Comparison of ENCODE assay signal across 11 cellular contexts in genomic region chr2:73979021-73979420, GRCh38. TPM values are rescaled to one million over a fixed set of nuclear protein-coding genes. Genes with fewer than 3 reads are reported as not detected.
DNase-seq lines count a peak whose midpoint lies in the region; ATAC-seq, FAIRE-seq and TF ChIP-seq lines count a peak whose summit lies in the region.
"Had no signal": no experiment of that assay in that cellular context is flagged by ENCODE, and none has a peak within 500 bp of the region (broad histone marks: within the 10 kb centered on the region; RNA-seq: fewer than 3 reads in every experiment).

No MANE protein-coding gene starts in this region.

- no peak overlapping the region for H3K27ac ChIP-seq in HepG2 (ENCODE audit: extremely low read length, insufficient read depth, low read length)
- H3K27ac ChIP-seq in transverse colon, result no peak overlapping the region
- H3K27ac ChIP-seq: neural progenitor cell, testis had no signal

- H3K4me3 ChIP-seq in HepG2 (replicated peaks in 1 of 3; ENCODE audit: insufficient read depth in 1 of 3, low read depth in 2 of 3, low read length in 3 of 3) (no peak overlapping the region), transverse colon (no peak overlapping the region)
- H3K4me3 ChIP-seq: neural progenitor cell, testis had no signal

- peaks cover 71 to 83% (median 73%) of the 10 kb centered on the region in 3 donors for H3K4me1 Mint-ChIP-seq in T-cell
- peaks cover 62% of the 10 kb centered on the region for H3K4me1 Mint-ChIP-seq in activated naive CD4-positive, alpha-beta T cell treated with anti-CD3 and anti-CD28 coated beads for 36 hours (ENCODE audit: low read depth)

- 67% methylated on average over 5 of the region's 5 CpGs for WGBS in HepG2 (ENCODE audit: low lambda C conversion rate)
- WGBS in transverse colon (ENCODE audit: low coverage in 1 of 2), 2 donors, result 43 to 59% methylated on average over 3 to 5 of the region's 5 CpGs

- no TSS peak for BruUV-seq in HepG2 (replicated peaks; lab: Mats Ljungman, UMichigan)

- H3K9me3 ChIP-seq in HepG2 (ENCODE audit: low read length), result no peaks in the 10 kb centered on the region
- no peaks in the 10 kb centered on the region for H3K9me3 ChIP-seq in transverse colon
- H3K9me3 ChIP-seq: testis had no signal

- H3K4me1 ChIP-seq in HepG2 (ENCODE audit: insufficient read depth, low read length), result peaks cover 47% of the 10 kb centered on the region
- peaks cover 7 to 61% (median 44%) of the 10 kb centered on the region in 4 donors for H3K4me1 ChIP-seq in transverse colon

- no peak overlapping the region for H3K9ac ChIP-seq in HepG2 (ENCODE audit: insufficient read depth, low read depth, low read length)
- H3K9ac ChIP-seq: neural progenitor cell had no signal

- TF ChIP-seq POLR2A in GM18505 (IDR thresholded peaks at IDR 0.05; ENCODE audit: borderline replicate concordance, extremely low read depth, insufficient read depth, insufficient read length), result no peak
- no peak for TF ChIP-seq POLR2A in HepG2 (IDR thresholded peaks at IDR 0.05; ENCODE audit: insufficient read depth in 1 of 2, low read depth in 2 of 2, low read length in 2 of 2)
- no peak for TF ChIP-seq POLR2A in transverse colon (IDR thresholded peaks at IDR 0.05)

- H3K36me3 ChIP-seq in HepG2 (replicated peaks in 1 of 2; ENCODE audit: control insufficient read depth in 1 of 2, insufficient read depth in 2 of 2, low read length in 2 of 2), result no peaks in the 10 kb centered on the region
- H3K36me3 ChIP-seq in transverse colon, result no peaks in the 10 kb centered on the region
- H3K36me3 ChIP-seq: neural progenitor cell had no signal

- TF ChIP-seq EP300 in HepG2 (IDR thresholded peaks at IDR 0.05; ENCODE audit: low read depth in 2 of 2, low read length in 2 of 2) (no peak), HepG2 (CRISPR knock-in tag; IDR thresholded peaks at IDR 0.05; ENCODE audit: borderline replicate concordance) (no peak), transverse colon (IDR thresholded peaks at IDR 0.05; ENCODE audit: low read depth) (no peak)

- in situ Hi-C loops in HepG2 (cut with HindIII; ENCODE audit: extremely low pct_ligation_motif_present, low pct_unique_long_range_greater_than_20kb) (no loop called here), transverse colon (cut with MboI; ENCODE audit: low pct_ligation_motif_present in 1 of 4, low pct_unique_long_range_greater_than_20kb in 1 of 4, low sequenced_read_pairs in 3 of 4) (loop anchor here in 1 of 4 donors (25.0 kb wide), 1 partner anchor 142 kb away; the partner anchor contains the start of gene STAMBP)

- no peak for FAIRE-seq in HepG2 (lab: Jason Lieb, UNC)

- POLR2A ChIA-PET in T-cell (lab: Charles Lee) (interaction anchor here in 1 of 2 donors (0.9 to 1.0 kb wide), 2 partner anchors 10 to 11 kb away, joined by 3 to 4 read pairs; no protein-coding TSS in a partner anchor), HepG2 (lab: Yijun Ruan, JAX) (interaction anchor here (0.9 to 1.4 kb wide), 3 partner anchors 23 to 151 kb away, joined by 3 to 4 read pairs (median 4); partner anchors contain the start of gene STAMBP)

- peak; percentile 36 for ATAC-seq in GM18505 (IDR thresholded peaks at IDR 0.05; ENCODE audit: unreplicated experiment)
- ATAC-seq in T-cell (replicated peaks in 1 of 4), result peak; percentile 80 to 92 (median 84)
- ATAC-seq in HepG2, result no peak
- ATAC-seq in HG02588 (IDR thresholded peaks at IDR 0.05; ENCODE audit: unreplicated experiment), result no peak
- no peak for ATAC-seq in GM18498 (IDR thresholded peaks at IDR 0.05; ENCODE audit: unreplicated experiment)

- H3K27ac Mint-ChIP-seq in T-cell, result peak overlapping the region; percentile 92 to 94
- H3K27ac Mint-ChIP-seq in activated naive CD4-positive, alpha-beta T cell treated with anti-CD3 and anti-CD28 coated beads for 36 hours, result peak overlapping the region; percentile 88
- H3K27ac Mint-ChIP-seq: neural progenitor cell had no signal

- H2AFZ ChIP-seq in HepG2 (ENCODE audit: low read length), result no peak overlapping the region
- H2AFZ ChIP-seq: neural progenitor cell had no signal

- no peaks in the 10 kb centered on the region for H3K79me2 ChIP-seq in HepG2 (ENCODE audit: insufficient read depth, low read length)

- H3K27me3 Mint-ChIP-seq in T-cell, result no peaks in the 10 kb centered on the region
- no peaks in the 10 kb centered on the region for H3K27me3 Mint-ChIP-seq in activated naive CD4-positive, alpha-beta T cell treated with anti-CD3 and anti-CD28 coated beads for 36 hours (ENCODE audit: low read depth)

- no peaks in the 10 kb centered on the region for H4K20me1 ChIP-seq in HepG2 (ENCODE audit: insufficient read depth, low read length)

- no peak for TF ChIP-seq RAD21 in HepG2 (CRISPR knock-in tag; IDR thresholded peaks at IDR 0.05)

- no peaks in the 10 kb centered on the region for H3K9me3 Mint-ChIP-seq in T-cell
- H3K9me3 Mint-ChIP-seq in activated naive CD4-positive, alpha-beta T cell treated with anti-CD3 and anti-CD28 coated beads for 36 hours, result no peaks in the 10 kb centered on the region
- H3K9me3 Mint-ChIP-seq: neural progenitor cell had no signal

- peak overlapping the region; percentile 10 to 65 (median 49) for H3K4me3 Mint-ChIP-seq in T-cell
- peak overlapping the region; percentile 53 for H3K4me3 Mint-ChIP-seq in activated naive CD4-positive, alpha-beta T cell treated with anti-CD3 and anti-CD28 coated beads for 36 hours
- H3K4me3 Mint-ChIP-seq: neural progenitor cell had no signal

- no peak overlapping the region for H3K4me2 ChIP-seq in HepG2 (ENCODE audit: low read depth, low read length)
- H3K4me2 ChIP-seq: neural progenitor cell had no signal

- H3K27me3 ChIP-seq in HepG2 (ENCODE audit: control insufficient read depth in 1 of 2, insufficient read depth in 2 of 2, low read length in 2 of 2) (peaks cover 0 to 60% of the 10 kb centered on the region in 2 experiments; a peak in 2 of 5 replicates), transverse colon (no peaks in the 10 kb centered on the region)
- H3K27me3 ChIP-seq: testis had no signal

- DNase-seq in T-cell (peak in 33 of 34 experiments; percentile 37 to 82 (median 65)), HepG2 (ENCODE audit: low spot score) (no peak), transverse colon (no peak)
- DNase-seq in activated naive CD4-positive, alpha-beta T cell treated with anti-CD3 and anti-CD28 coated beads for 36 hours, result peak; percentile 93
- DNase-seq in stimulated activated CD4-positive, alpha-beta T cell treated with anti-CD3 and anti-CD28 coated beads, Interleukin-4, amount 100 ng/mL, for 24 hours, result peak; percentile 72
- DNase-seq: NCI-H1694 treated with DMSO at 0.1 percent for 48 hours, testis had no signal

- H3K36me3 Mint-ChIP-seq in T-cell, result no peaks in the 10 kb centered on the region
- no peaks in the 10 kb centered on the region for H3K36me3 Mint-ChIP-seq in activated naive CD4-positive, alpha-beta T cell treated with anti-CD3 and anti-CD28 coated beads for 36 hours (ENCODE audit: low read depth)
- H3K36me3 Mint-ChIP-seq: neural progenitor cell had no signal

- intact Hi-C loops in activated naive CD4-positive, alpha-beta T cell treated with anti-CD3 and anti-CD28 coated beads for 36 hours (cut with micrococcal nuclease), result loop anchor here (1.0 kb wide), 5 partner anchors 8 to 53 kb away; partner anchors contain the start of gene DGUOK
- intact Hi-C loops in HepG2 (cut with micrococcal nuclease; ENCODE audit: unreplicated experiment) (no loop called here), transverse colon (cut with DNase I; ENCODE audit: low total_unique reads) (no loop called here)

- TF ChIP-seq CTCF in HepG2 (CRISPR knock-in tag; IDR thresholded peaks at IDR 0.05) (no peak), transverse colon (IDR thresholded peaks at IDR 0.05) (no peak)

- CTCF ChIA-PET in T-cell (lab: Charles Lee), result interaction anchor here in 1 of 2 donors (0.6 kb wide), 1 partner anchor 861 kb away, joined by 3 read pairs; no protein-coding TSS in a partner anchor
- CTCF ChIA-PET in activated naive CD4-positive, alpha-beta T cell treated with anti-CD3 and anti-CD28 coated beads for 36 hours (lab: Charles Lee), result interaction anchor here (0.8 to 1.4 kb wide), 3 partner anchors 12 to 155 kb away, joined by 3 to 4 read pairs (median 4); no protein-coding TSS in a partner anchor
- CTCF ChIA-PET in HepG2 (lab: Yijun Ruan, JAX; ENCODE audit: low intra/inter-chr PET ratio, low total read pairs), result no interaction called here

RNA-seq across cellular contexts. Expression of gene TET3, which starts 5.7 kb away (rescaled TPM):
- total RNA-seq in T-cell (10 to 100 TPM; 22.5 to 32.2 (median 26.8) TPM), HepG2 (2016; rRNA removed; fragmentation: Illumina TruSeq; extraction: Trizol) (6.8 TPM in 2 replicates), transverse colon (10 to 100 TPM; 20.2 to 26.9 (median 22.5) TPM)
- total RNA-seq in activated naive CD4-positive, alpha-beta T cell treated with anti-CD3 and anti-CD28 coated beads for 36 hours, result 10 to 100 TPM; 14.4 to 15.2 TPM
- 0.71 and 1.2 TPM in 2 replicates for total RNA-seq in HepG2 (2016; cell fraction: cytosol; rRNA removed; fragmentation: Illumina TruSeq; extraction: Trizol; ENCODE audit: low read depth)
- 6.1 and 7.2 TPM in 2 replicates for total RNA-seq in HepG2 (2016; cell fraction: insoluble cytoplasmic fraction; rRNA removed; fragmentation: Illumina TruSeq; extraction: Trizol)
- total RNA-seq in HepG2 (2016; cell fraction: membrane; rRNA removed; fragmentation: Illumina TruSeq; extraction: Trizol), result 2.4 and 2.7 TPM in 2 replicates
- total RNA-seq in HepG2 (2016; cell fraction: nucleus; rRNA removed; fragmentation: Illumina TruSeq; extraction: Trizol), result 12.1 and 16.6 TPM in 2 replicates
- 4.3 and 4.7 TPM in 2 replicates for polyA plus RNA-seq in HepG2 (2011; rRNA removed)
- 1.7 and 2.0 TPM in 2 replicates for polyA plus RNA-seq in HepG2 (2011; cell fraction: cytosol; rRNA removed)
- polyA plus RNA-seq in HepG2 (2011; cell fraction: nucleus; rRNA removed), result 19.7 and 21.9 TPM in 2 replicates
- polyA plus RNA-seq in HepG2 (2012), result 6.0 and 7.3 TPM in 2 replicates
- 0.26 and 0.32 TPM in 2 replicates for polyA plus RNA-seq in HepG2 (2016; cell fraction: cytosol; fragmentation: Illumina TruSeq; extraction: Trizol; ENCODE audit: low read depth)
- 4.5 and 5.7 TPM in 2 replicates for polyA plus RNA-seq in HepG2 (2016; cell fraction: insoluble cytoplasmic fraction; fragmentation: Illumina TruSeq; extraction: Trizol; ENCODE audit: low read depth)
- polyA plus RNA-seq in HepG2 (2016; cell fraction: membrane; fragmentation: Illumina TruSeq; extraction: Trizol; ENCODE audit: low read depth), result 0.63 and 0.87 TPM in 2 replicates
- 24.0 and 27.9 TPM in 2 replicates for polyA plus RNA-seq in HepG2 (2016; cell fraction: nucleus; fragmentation: Illumina TruSeq; extraction: Trizol; ENCODE audit: insufficient read depth, low read depth)
- polyA minus RNA-seq in HepG2 (2011; rRNA and poly(A)+ RNA removed; ENCODE audit: low replicate concordance), result 7.6 and 10.7 TPM in 2 replicates
- polyA minus RNA-seq in HepG2 (2011; cell fraction: cytosol; rRNA and poly(A)+ RNA removed), result 3.4 and 4.2 TPM in 2 replicates
- 14.0 and 14.5 TPM in 2 replicates for polyA minus RNA-seq in HepG2 (2011; cell fraction: nucleus; rRNA and poly(A)+ RNA removed)

RNA-seq across cellular contexts. Expression of gene DGUOK, which starts 52.3 kb away (rescaled TPM):
- total RNA-seq in T-cell (10 to 100 TPM; 44.0 to 70.2 (median 62.5) TPM), HepG2 (2016; rRNA removed; fragmentation: Illumina TruSeq; extraction: Trizol) (105 and 130 TPM in 2 replicates), transverse colon (10 to 100 TPM; 27.3 to 49.7 (median 40.3) TPM)
- 100 to 1,000 TPM; 112 to 115 TPM for total RNA-seq in activated naive CD4-positive, alpha-beta T cell treated with anti-CD3 and anti-CD28 coated beads for 36 hours
- total RNA-seq in HepG2 (2016; cell fraction: cytosol; rRNA removed; fragmentation: Illumina TruSeq; extraction: Trizol; ENCODE audit: low read depth), result 22.6 and 22.7 TPM in 2 replicates
- total RNA-seq in HepG2 (2016; cell fraction: insoluble cytoplasmic fraction; rRNA removed; fragmentation: Illumina TruSeq; extraction: Trizol), result 106 and 144 TPM in 2 replicates
- 48.1 and 55.5 TPM in 2 replicates for total RNA-seq in HepG2 (2016; cell fraction: membrane; rRNA removed; fragmentation: Illumina TruSeq; extraction: Trizol)
- 47.4 and 51.2 TPM in 2 replicates for total RNA-seq in HepG2 (2016; cell fraction: nucleus; rRNA removed; fragmentation: Illumina TruSeq; extraction: Trizol)
- polyA plus RNA-seq in HepG2 (2011; rRNA removed), result 124 and 137 TPM in 2 replicates
- polyA plus RNA-seq in HepG2 (2011; cell fraction: cytosol; rRNA removed), result 118 and 121 TPM in 2 replicates
- 36.3 and 40.1 TPM in 2 replicates for polyA plus RNA-seq in HepG2 (2011; cell fraction: nucleus; rRNA removed)
- polyA plus RNA-seq in HepG2 (2012), result 107 and 124 TPM in 2 replicates
- polyA plus RNA-seq in HepG2 (2016; cell fraction: cytosol; fragmentation: Illumina TruSeq; extraction: Trizol; ENCODE audit: low read depth), result 26.7 and 29.0 TPM in 2 replicates
- polyA plus RNA-seq in HepG2 (2016; cell fraction: insoluble cytoplasmic fraction; fragmentation: Illumina TruSeq; extraction: Trizol; ENCODE audit: low read depth), result 184 and 199 TPM in 2 replicates
- 57.6 and 62.2 TPM in 2 replicates for polyA plus RNA-seq in HepG2 (2016; cell fraction: membrane; fragmentation: Illumina TruSeq; extraction: Trizol; ENCODE audit: low read depth)
- polyA plus RNA-seq in HepG2 (2016; cell fraction: nucleus; fragmentation: Illumina TruSeq; extraction: Trizol; ENCODE audit: insufficient read depth, low read depth), result 105 and 115 TPM in 2 replicates
- polyA minus RNA-seq in HepG2 (2011; rRNA and poly(A)+ RNA removed; ENCODE audit: low replicate concordance), result 25.9 and 35.0 TPM in 2 replicates
- 23.1 and 30.6 TPM in 2 replicates for polyA minus RNA-seq in HepG2 (2011; cell fraction: cytosol; rRNA and poly(A)+ RNA removed)
- polyA minus RNA-seq in HepG2 (2011; cell fraction: nucleus; rRNA and poly(A)+ RNA removed), result 23.6 and 37.7 TPM in 2 replicates

Comparison
In these comparisons a context has a peak if more than half of its experiments do, and no peak if none do; other contexts are left out.
1. ATAC-seq: peak in GM18505 (single experiment) and T-cell (4 of 4); none in HepG2 (single experiment), HG02588 (single experiment) and GM18498 (single experiment).
2. DNase-seq: peak in T-cell (33 of 34), activated naive CD4-positive, alpha-beta T cell treated with anti-CD3 and anti-CD28 coated beads for 36 hours (single experiment) and stimulated activated CD4-positive, alpha-beta T cell treated with anti-CD3 and anti-CD28 coated beads, Interleukin-4, amount 100 ng/mL, for 24 hours (single experiment); none in HepG2 (single experiment) and transverse colon (single experiment).